ENCODE assay signal across 8 cellular contexts in genomic region chr7:101814996-101815825, GRCh38. TPM values are rescaled to one million over a fixed set of nuclear protein-coding genes. Genes with fewer than 3 reads are reported as not detected.
DNase-seq lines count a peak whose midpoint lies in the region; TF ChIP-seq lines count a peak whose summit lies in the region.

No MANE protein-coding gene starts in this region.

- POLR2A ChIA-PET in activated CD4-positive, alpha-beta memory T cell treated with anti-CD3 and anti-CD28 coated beads for 36 hours (lab: Charles Lee), result no interaction called here

- H3K9ac ChIP-seq in MM.1S (ENCODE audit: low read length), result peak overlapping the region; percentile 53; the same call in 1 of the 2 replicates
- peak overlapping the region; percentile 81 for H3K9ac ChIP-seq in endocrine pancreas (ENCODE audit: control insufficient read depth, insufficient read depth, low read length)
- peak overlapping the region; percentile 70 to 87 for H3K9ac ChIP-seq in mucosa of rectum (ENCODE audit: low read depth in 1 of 2, low read length in 2 of 2)

- no peaks in the 10 kb centered on the region for H3K9me3 ChIP-seq in MM.1S (replicated peaks; ENCODE audit: insufficient read depth, low read length)
- no peaks in the 10 kb centered on the region for H3K9me3 ChIP-seq in endocrine pancreas (ENCODE audit: control insufficient read depth, low read length)
- no peaks in the 10 kb centered on the region for H3K9me3 ChIP-seq in mucosa of rectum (ENCODE audit: control insufficient read depth in 2 of 2, low read length in 2 of 2)

- H3K27me3 Mint-ChIP-seq in activated CD4-positive, alpha-beta memory T cell treated with anti-CD3 and anti-CD28 coated beads for 36 hours, result peaks cover 3% of the 10 kb centered on the region

- H3K27me3 ChIP-seq in H7 (ENCODE audit: control insufficient read depth, insufficient read depth, low read length) (peaks cover 8% of the 10 kb centered on the region), MM.1S (replicated peaks; ENCODE audit: insufficient read depth, low read length) (no peaks in the 10 kb centered on the region), endocrine pancreas (ENCODE audit: control insufficient read depth, insufficient read depth, low read length) (no peaks in the 10 kb centered on the region), mucosa of rectum (ENCODE audit: control insufficient read depth in 2 of 2, insufficient read depth in 2 of 2, low read length in 2 of 2) (no peaks in the 10 kb centered on the region)

- no peaks in the 10 kb centered on the region for H3K9me3 Mint-ChIP-seq in activated CD4-positive, alpha-beta memory T cell treated with anti-CD3 and anti-CD28 coated beads for 36 hours

- intact Hi-C loops in activated CD4-positive, alpha-beta memory T cell treated with anti-CD3 and anti-CD28 coated beads for 36 hours (cut with micrococcal nuclease), result loop anchor here (1.0 to 2.0 kb wide), 4 partner anchors 41 to 422 kb away; no protein-coding TSS in a partner anchor

- peaks cover 9% of the 10 kb centered on the region for H3F3A ChIP-seq in MM.1S (ENCODE audit: insufficient read depth, low read length)

- CTCF ChIA-PET in activated CD4-positive, alpha-beta memory T cell treated with anti-CD3 and anti-CD28 coated beads for 36 hours (lab: Charles Lee), result interaction anchor here (0.8 to 1.6 kb wide), 7 partner anchors 10 to 128 kb away, joined by 3 to 18 read pairs (median 3); no protein-coding TSS in a partner anchor

- peaks cover 19% of the 10 kb centered on the region for H3K4me1 Mint-ChIP-seq in activated CD4-positive, alpha-beta memory T cell treated with anti-CD3 and anti-CD28 coated beads for 36 hours (ENCODE audit: low read depth)

- TF ChIP-seq CTCF in MM.1S (IDR thresholded peaks at IDR 0.05; ENCODE audit: low read length), result peak; percentile 37

- H3K4me2 ChIP-seq in MM.1S (ENCODE audit: low read depth, low read length), result peak overlapping the region; percentile 96

- H3K79me2 ChIP-seq in MM.1S (ENCODE audit: low read length), result peaks cover 33% of the 10 kb centered on the region

- H3K4me1 ChIP-seq in MM.1S (ENCODE audit: low read length) (no peaks in the 10 kb centered on the region), endocrine pancreas (ENCODE audit: control insufficient read depth, insufficient read depth, low read length) (peaks cover 5% of the 10 kb centered on the region), mucosa of rectum (ENCODE audit: control insufficient read depth in 2 of 2, insufficient read depth in 2 of 2, low read length in 2 of 2) (peaks cover 10% of the 10 kb centered on the region in 2 donors)

- H3K9me2 ChIP-seq in MM.1S (replicated peaks; ENCODE audit: insufficient read depth, low read length), result no peaks in the 10 kb centered on the region

- H2AFZ ChIP-seq in MM.1S (ENCODE audit: low read length), result peak overlapping the region; percentile 98

- peak overlapping the region; percentile 72 for H3K4me3 Mint-ChIP-seq in activated CD4-positive, alpha-beta memory T cell treated with anti-CD3 and anti-CD28 coated beads for 36 hours

- DNase-seq in H7 (peak; percentile 96), MM.1S (peak; percentile 65), NCI-H1105 (lab: John Stamatoyannopoulos, UW) (no peak)
- DNase-seq in activated CD4-positive, alpha-beta memory T cell treated with anti-CD3 and anti-CD28 coated beads for 36 hours, result peak; percentile 71
- DNase-seq in stimulated activated CD8-positive, alpha-beta memory T cell treated with anti-CD3 and anti-CD28 coated beads, Interleukin-7, amount 100 ng/mL, for 4 hours (ENCODE audit: low read depth in 2 of 2), result peak; percentile 22 to 63

- H3K4me3 ChIP-seq in GM08714 (ENCODE audit: low read length), result peak overlapping the region; percentile 64
- peak overlapping the region; percentile 68 for H3K4me3 ChIP-seq in H7 (ENCODE audit: insufficient read depth, low read depth, low read length)
- peak overlapping the region; percentile 91 for H3K4me3 ChIP-seq in MM.1S (ENCODE audit: low read length)
- peak overlapping the region; percentile 96 for H3K4me3 ChIP-seq in endocrine pancreas (ENCODE audit: control insufficient read depth, insufficient read depth, low read length)
- H3K4me3 ChIP-seq in mucosa of rectum (ENCODE audit: low read length in 2 of 2), result peak overlapping the region; percentile 78 to 89

- H3K36me3 Mint-ChIP-seq in activated CD4-positive, alpha-beta memory T cell treated with anti-CD3 and anti-CD28 coated beads for 36 hours, result no peaks in the 10 kb centered on the region

- H3K27ac ChIP-seq in MM.1S (ENCODE audit: low read length), result no peak overlapping the region
- H3K27ac ChIP-seq in mucosa of rectum (ENCODE audit: low read depth in 2 of 2, low read length in 2 of 2), result peak overlapping the region; percentile 67 to 74

- H3K36me3 ChIP-seq in H7 (replicated peaks; ENCODE audit: control insufficient read depth, insufficient read depth, low read length) (no peaks in the 10 kb centered on the region), MM.1S (replicated peaks; ENCODE audit: insufficient read depth, low read length) (no peaks in the 10 kb centered on the region), endocrine pancreas (ENCODE audit: control insufficient read depth, insufficient read depth, low read length) (no peaks in the 10 kb centered on the region), mucosa of rectum (ENCODE audit: control insufficient read depth in 2 of 2, insufficient read depth in 2 of 2, low read length in 2 of 2) (no peaks in the 10 kb centered on the region)

- H3K27ac Mint-ChIP-seq in activated CD4-positive, alpha-beta memory T cell treated with anti-CD3 and anti-CD28 coated beads for 36 hours, result peak overlapping the region; percentile 72

- peaks cover 18% of the 10 kb centered on the region; the same call in 1 of the 2 replicates for H4K20me1 ChIP-seq in MM.1S (ENCODE audit: insufficient read depth, low read length)

RNA-seq across cellular contexts. Expression of gene CUX1, which starts 2.2 kb away (rescaled TPM):
- 25.3 and 28.2 TPM in 2 replicates for total RNA-seq in H7 (2014; rRNA removed; shearing (Covaris generic))
- total RNA-seq in activated CD4-positive, alpha-beta memory T cell treated with anti-CD3 and anti-CD28 coated beads for 36 hours, result 10 to 100 TPM; 25.1 TPM
